Comparison of ENCODE assay signal across 8 cellular contexts in the genomic region with DNA sequence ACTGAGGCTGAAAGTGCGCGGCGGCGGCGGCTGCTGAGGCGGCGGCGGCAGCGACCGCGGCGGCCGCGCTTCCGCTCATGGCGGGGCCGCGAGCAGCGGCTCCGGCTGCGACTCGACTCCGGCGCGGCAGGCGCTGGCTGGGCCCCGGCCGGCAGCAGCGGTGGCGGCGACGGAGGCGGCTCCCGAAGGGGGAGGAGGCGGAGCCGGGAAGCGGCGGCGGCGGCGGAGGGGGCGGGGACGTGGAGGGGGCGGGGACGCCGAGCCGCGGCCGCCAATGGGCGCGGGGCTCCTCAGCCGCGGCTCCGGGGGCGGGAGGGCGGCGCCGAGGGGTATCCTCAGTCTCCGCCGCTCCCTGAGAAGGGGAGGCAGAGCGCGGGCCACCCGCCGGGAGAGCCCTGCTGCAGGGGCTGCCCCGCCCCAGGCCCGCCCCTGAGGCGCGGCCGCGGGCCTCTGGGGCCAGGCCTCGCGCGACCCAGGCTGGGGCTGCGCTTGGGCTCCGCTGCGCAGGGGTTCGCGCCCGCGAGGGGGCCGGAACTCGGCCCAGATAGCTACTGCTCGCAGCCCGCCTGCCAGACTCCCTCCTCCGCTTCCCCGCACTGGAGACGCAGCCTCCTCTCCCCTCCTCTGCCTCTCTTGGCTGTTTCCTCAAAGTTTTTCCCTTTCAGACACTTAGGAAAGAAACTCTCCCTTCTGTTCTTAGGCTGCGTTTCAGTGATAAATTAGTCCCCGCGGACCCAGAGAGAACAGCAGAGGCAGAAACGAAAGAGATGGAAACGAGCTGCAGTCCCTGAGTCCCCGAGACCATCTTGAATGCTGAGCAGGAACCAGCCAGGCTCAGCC.
A peak's percentile ranks its signal among the peaks of the same experiment; 100 is the strongest.
DNase-seq lines count a peak whose midpoint lies in the region; ATAC-seq and TF ChIP-seq lines count a peak whose summit lies in the region.

No MANE protein-coding gene starts in this region.

- no peak for TF ChIP-seq CTCF in CD4-positive, alpha-beta T cell (IDR thresholded peaks at IDR 0.05)
- no peak for TF ChIP-seq CTCF in activated CD8-positive, alpha-beta T cell treated with anti-CD3 and anti-CD28 coated beads for 36 hours (IDR thresholded peaks at IDR 0.05)

- H3K36me3 Mint-ChIP-seq in CD4-positive, alpha-beta T cell (ENCODE audit: low read depth) = peaks cover 20% of the 10 kb centered on the region
- H3K36me3 Mint-ChIP-seq in activated CD8-positive, alpha-beta T cell treated with anti-CD3 and anti-CD28 coated beads for 36 hours (ENCODE audit: low read depth) = peaks cover 3% of the 10 kb centered on the region

- no peaks in the 10 kb centered on the region for H3K27me3 Mint-ChIP-seq in CD4-positive, alpha-beta T cell
- no peaks in the 10 kb centered on the region for H3K27me3 Mint-ChIP-seq in activated CD8-positive, alpha-beta T cell treated with anti-CD3 and anti-CD28 coated beads for 36 hours

- peak overlapping the region; percentile 97 for H3K27ac Mint-ChIP-seq in CD4-positive, alpha-beta T cell
- H3K27ac Mint-ChIP-seq in activated CD8-positive, alpha-beta T cell treated with anti-CD3 and anti-CD28 coated beads for 36 hours = peak overlapping the region; percentile 99

- peaks cover 67% of the 10 kb centered on the region for H3K4me1 Mint-ChIP-seq in CD4-positive, alpha-beta T cell (ENCODE audit: low read depth)
- H3K4me1 Mint-ChIP-seq in activated CD8-positive, alpha-beta T cell treated with anti-CD3 and anti-CD28 coated beads for 36 hours (ENCODE audit: low read depth) = peaks cover 58% of the 10 kb centered on the region

- peak overlapping the region; percentile 94 for H3K4me3 Mint-ChIP-seq in CD4-positive, alpha-beta T cell
- H3K4me3 Mint-ChIP-seq in activated CD8-positive, alpha-beta T cell treated with anti-CD3 and anti-CD28 coated beads for 36 hours = peak overlapping the region; percentile 96

- intact Hi-C loops in CD4-positive, alpha-beta T cell (cut with DNase I, micrococcal nuclease) = loop anchor here (1.0 to 10.0 kb wide), 5 partner anchors 17 to 997 kb away; a partner anchor contains a TSS
- intact Hi-C loops in activated CD8-positive, alpha-beta T cell treated with anti-CD3 and anti-CD28 coated beads for 36 hours (cut with micrococcal nuclease) = no loop called here

- POLR2A ChIA-PET in CD4-positive, alpha-beta T cell (lab: Charles Lee) = interaction anchor here (0.7 to 6.5 kb wide), 22 partner anchors 9 to 755 kb away, joined by 3 to 71 read pairs (median 7); a partner anchor contains a TSS
- POLR2A ChIA-PET in activated CD8-positive, alpha-beta T cell treated with anti-CD3 and anti-CD28 coated beads for 36 hours (lab: Charles Lee) = interaction anchor here (0.8 to 4.0 kb wide), 16 partner anchors 9 to 105 kb away, joined by 3 to 36 read pairs (median 6); no protein-coding TSS in a partner anchor

- peak; percentile 84 for ATAC-seq in CD4-positive, alpha-beta T cell (ENCODE audit: poor library complexity)
- peak; percentile 80 for ATAC-seq in GM19452 (IDR thresholded peaks at IDR 0.05; ENCODE audit: unreplicated experiment)
- peak; percentile 75 for ATAC-seq in HG03571 (IDR thresholded peaks at IDR 0.05; ENCODE audit: unreplicated experiment)
- ATAC-seq in activated CD8-positive, alpha-beta T cell treated with anti-CD3 and anti-CD28 coated beads for 36 hours = peak; percentile 94

- CTCF ChIA-PET in CD4-positive, alpha-beta T cell (lab: Charles Lee) = interaction anchor here (0.5 to 1.7 kb wide), 5 partner anchors 10 to 81 kb away, joined by 3 to 6 read pairs (median 4); no protein-coding TSS in a partner anchor
- CTCF ChIA-PET in activated CD8-positive, alpha-beta T cell treated with anti-CD3 and anti-CD28 coated beads for 36 hours (lab: Charles Lee) = interaction anchor here (0.9 to 4.3 kb wide), 8 partner anchors 9 to 91 kb away, joined by 3 to 24 read pairs (median 6); no protein-coding TSS in a partner anchor

- no peaks in the 10 kb centered on the region for H3K9me3 ChIP-seq in CD4-positive, alpha-beta T cell (ENCODE audit: control insufficient read depth, low read length)

- peak overlapping the region; percentile 84 for H3K27ac ChIP-seq in CD4-positive, alpha-beta T cell (ENCODE audit: low read depth, low read length)

- no peaks in the 10 kb centered on the region for H3K27me3 ChIP-seq in CD4-positive, alpha-beta T cell (ENCODE audit: control insufficient read depth, insufficient read depth, low read length)

- DNase-seq in CD4-positive, alpha-beta T cell = peak; percentile 75 to 95 (median 87)
- peak; percentile 40 for DNase-seq in NCI-H82 treated with DMSO at 0.1 percent for 48 hours (lab: John Stamatoyannopoulos, UW; ENCODE audit: unreplicated experiment)
- peak; percentile 89 for DNase-seq in activated CD8-positive, alpha-beta T cell treated with anti-CD3 and anti-CD28 coated beads for 36 hours
- DNase-seq in ecto neural progenitor cell (ENCODE audit: low spot score) = peak; percentile 93
- peak; percentile 93 for DNase-seq in lung microvascular endothelial cell (ENCODE audit: low read depth in 2 of 2)
- DNase-seq in stimulated activated CD4-positive, alpha-beta T cell treated with anti-CD3 and anti-CD28 coated beads, TNF-alpha, amount 100 ng/mL, for 4 hours (ENCODE audit: low read depth in 3 of 3) = peak; percentile 82 to 84 (median 82)

- H3K9me3 Mint-ChIP-seq in CD4-positive, alpha-beta T cell = no peaks in the 10 kb centered on the region
- no peaks in the 10 kb centered on the region for H3K9me3 Mint-ChIP-seq in activated CD8-positive, alpha-beta T cell treated with anti-CD3 and anti-CD28 coated beads for 36 hours

Comparison
In these comparisons a context has a peak if more than half of its experiments do, and no peak if none do; other contexts are left out.
1. Peak in every context shown above with its lines: DNase-seq, ATAC-seq and H3K27ac ChIP-seq.
2. DNase-seq: peak in every context shown above with its lines; median percentile 93 in ecto neural progenitor cell; 93 in lung microvascular endothelial cell; 89 in activated CD8-positive, alpha-beta T cell treated with anti-CD3 and anti-CD28 coated beads for 36 hours; 87 in CD4-positive, alpha-beta T cell; 82 in stimulated activated CD4-positive, alpha-beta T cell treated with anti-CD3 and anti-CD28 coated beads, TNF-alpha, amount 100 ng/mL, for 4 hours; 40 in NCI-H82 treated with DMSO at 0.1 percent for 48 hours.